In the genomic region with DNA sequence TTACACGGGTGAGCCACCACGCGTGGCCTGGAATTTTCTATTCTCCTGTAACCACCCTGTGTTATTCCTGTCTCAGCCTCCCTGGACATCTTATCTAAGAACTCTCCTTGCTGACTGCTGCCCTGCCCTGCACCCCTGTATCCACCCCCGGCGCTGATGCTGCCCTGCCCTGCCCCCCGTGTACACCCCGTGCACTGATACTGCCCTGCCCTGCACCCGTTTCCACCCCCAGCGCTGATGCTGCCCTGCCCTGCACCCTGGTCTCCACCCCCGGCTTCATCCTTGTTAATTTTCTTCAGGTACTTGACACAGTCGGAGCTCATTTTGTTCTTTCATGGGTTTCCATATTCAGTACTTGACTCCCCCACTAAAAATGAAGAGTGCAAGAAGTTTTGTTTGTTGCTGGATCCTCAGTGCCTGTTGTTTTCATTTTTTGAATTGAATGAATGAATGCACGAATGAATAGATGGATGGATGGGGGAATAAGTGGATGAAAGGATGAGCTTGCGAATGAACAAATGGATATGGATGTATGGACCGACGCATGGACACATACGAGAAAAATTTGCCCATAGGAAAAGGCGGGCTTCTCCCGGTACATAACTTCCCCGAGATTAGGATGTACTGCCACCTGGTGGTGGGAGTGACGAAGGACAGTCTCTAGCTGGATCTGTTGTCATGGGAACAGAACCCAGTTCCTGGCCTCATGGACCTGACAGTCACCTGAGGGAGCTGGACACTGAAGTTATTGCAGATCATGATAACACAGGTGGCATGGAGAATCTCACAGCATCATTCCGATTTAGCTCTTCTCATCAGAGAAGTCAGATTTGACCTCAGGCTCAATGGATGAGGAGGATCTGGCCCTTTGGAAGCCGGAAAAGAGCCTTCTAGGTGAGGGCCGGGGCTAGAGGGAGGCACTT, we compare ENCODE assay signal across 8 cellular contexts. TPM values are rescaled to one million over a fixed set of nuclear protein-coding genes. Genes with fewer than 3 reads are reported as not detected.
DNase-seq lines count a peak whose midpoint lies in the region; ATAC-seq, FAIRE-seq and TF ChIP-seq lines count a peak whose summit lies in the region.

No MANE protein-coding gene starts in this region.

- H3K4me3 ChIP-seq in osteoblast (ENCODE audit: insufficient read depth, low read length) (no peak overlapping the region), thyroid gland (replicated peaks in 1 of 3) (no peak overlapping the region)

- no peak for TF ChIP-seq POLR2A in thyroid gland (IDR thresholded peaks at IDR 0.05)

- POLR2A ChIA-PET in GM10248 (lab: Yijun Ruan, JAX) = no interaction called here

- intact Hi-C loops in thyroid gland (cut with DNase I) = loop anchor here (5.0 kb wide), 1 partner anchor 346 kb away; no protein-coding TSS in a partner anchor

- peak; percentile 90 for DNase-seq in GM10248 (ENCODE audit: extremely low spot score)
- DNase-seq in M059J (ENCODE audit: low read depth) = peak; percentile 77
- peak; percentile 82 for DNase-seq in SK-MEL-5 (ENCODE audit: low read depth, low spot score)
- peak; percentile 55 for DNase-seq in activated gamma-delta T cell treated with anti-CD3 and anti-CD28 coated beads, Interleukin-2, amount 50 U/mL, for 16 hours (ENCODE audit: low read depth)
- peak; percentile 59 to 90 for DNase-seq in frontal cortex (ENCODE audit: low spot score in 2 of 2)
- peak; percentile 98 for DNase-seq in osteoblast (ENCODE audit: insufficient read length, low spot score, missing footprints)
- DNase-seq in thyroid gland = peak; percentile 69 to 73

- H3K9me3 ChIP-seq in osteoblast (ENCODE audit: low read depth, low read length) = peaks cover 4% of the 10 kb centered on the region
- no peaks in the 10 kb centered on the region for H3K9me3 ChIP-seq in thyroid gland

- WGBS in thyroid gland, 2 donors = 43 to 45% methylated on average over 23 of the region's 23 CpGs

- no peaks in the 10 kb centered on the region for H3K27me3 ChIP-seq in osteoblast (ENCODE audit: insufficient read depth, low read length)
- H3K27me3 ChIP-seq in thyroid gland = no peaks in the 10 kb centered on the region

- CTCF ChIA-PET in GM10248 (lab: Yijun Ruan, JAX) = interaction anchor here (0.6 to 3.9 kb wide), 32 partner anchors 9 to 535 kb away, joined by 3 to 34 read pairs (median 4); a partner anchor contains a TSS

- no peak for FAIRE-seq in frontal cortex (lab: Jason Lieb, UNC)

- in situ Hi-C loops in SK-MEL-5 (cut with HindIII; ENCODE audit: low pct_unique_long_range_greater_than_20kb, low sequenced_read_pairs) = no loop called here

- no peaks in the 10 kb centered on the region for H3K36me3 ChIP-seq in osteoblast (ENCODE audit: insufficient read depth, low read length)
- H3K36me3 ChIP-seq in thyroid gland = no peaks in the 10 kb centered on the region

- H4K20me1 ChIP-seq in osteoblast (ENCODE audit: insufficient read depth, low read length) = no peaks in the 10 kb centered on the region

- H3K4me2 ChIP-seq in osteoblast (ENCODE audit: insufficient read depth, low read length) = peak overlapping the region; percentile 78

- ATAC-seq in GM19463 (IDR thresholded peaks at IDR 0.05; ENCODE audit: unreplicated experiment) = no peak

- H3K4me1 ChIP-seq in osteoblast (ENCODE audit: insufficient read depth, low read length) (no peaks in the 10 kb centered on the region), thyroid gland (no peaks in the 10 kb centered on the region)

- no peaks in the 10 kb centered on the region for H3K79me2 ChIP-seq in osteoblast (ENCODE audit: insufficient read depth, low read length)

- peak overlapping the region; percentile 45 for H2AFZ ChIP-seq in osteoblast (ENCODE audit: low read length)

- TF ChIP-seq CTCF in GM10248 (IDR thresholded peaks at IDR 0.05; ENCODE audit: control extremely low read depth, extremely low read depth, low read depth, missing control alignments) (peak; percentile 76), osteoblast (IDR thresholded peaks at IDR 0.05; ENCODE audit: extremely low read depth, low read depth, low read length) (peak; percentile 98), thyroid gland (IDR thresholded peaks at IDR 0.05) (peak; percentile 87 to 99 (median 93))

- H3K27ac ChIP-seq in osteoblast (ENCODE audit: low read depth, low read length) (no peak overlapping the region), thyroid gland (no peak overlapping the region)

RNA-seq across cellular contexts. Expression of a gene that starts 14.9 kb away (rescaled TPM):
- not detected in 2 replicates for total RNA-seq in M059J (2014; rRNA removed; shearing (Covaris generic))
- total RNA-seq in SK-MEL-5 (2014; rRNA removed; shearing (Covaris generic)) = not detected in 2 replicates
- not detected in 2 replicates for polyA plus RNA-seq in SK-MEL-5 (2015; cell fraction: cytosol; rRNA removed)
- not detected in 2 replicates for polyA plus RNA-seq in SK-MEL-5 (2015; cell fraction: nucleus; rRNA removed)
- total RNA-seq in frontal cortex (not detected), osteoblast (not detected in 2 replicates), thyroid gland (not detected)

RNA-seq across cellular contexts. Expression of a gene that starts 40.8 kb away (rescaled TPM):
- total RNA-seq in M059J (2014; rRNA removed; shearing (Covaris generic)) = 47.3 and 51.5 TPM in 2 replicates
- not detected in 2 replicates for total RNA-seq in SK-MEL-5 (2014; rRNA removed; shearing (Covaris generic))
- not detected in 2 replicates for polyA plus RNA-seq in SK-MEL-5 (2015; cell fraction: cytosol; rRNA removed)
- polyA plus RNA-seq in SK-MEL-5 (2015; cell fraction: nucleus; rRNA removed) = not detected in 2 replicates
- 13.0 TPM for total RNA-seq in frontal cortex
- total RNA-seq in osteoblast = 161 and 172 TPM in 2 replicates
- total RNA-seq in thyroid gland = 100 to 1,000 TPM; 181 to 304 (median 268) TPM

RNA-seq across cellular contexts. Expression of a gene that starts 57.1 kb away (rescaled TPM):
- total RNA-seq in M059J (2014; rRNA removed; shearing (Covaris generic)) = not detected in 2 replicates
- total RNA-seq in SK-MEL-5 (2014; rRNA removed; shearing (Covaris generic)) = not detected in 2 replicates
- not detected in 2 replicates for polyA plus RNA-seq in SK-MEL-5 (2015; cell fraction: cytosol; rRNA removed)
- polyA plus RNA-seq in SK-MEL-5 (2015; cell fraction: nucleus; rRNA removed) = not detected in 2 replicates
- total RNA-seq in frontal cortex = not detected
- not detected in 2 replicates for total RNA-seq in osteoblast
- total RNA-seq in thyroid gland = not detected

Comparison
In these comparisons a context has a peak if more than half of its experiments do, and no peak if none do; other contexts are left out.
1. RNA of a gene that starts 40.8 kb away (total RNA-seq): 181 to 304 TPM in thyroid gland, 161 to 172 TPM in osteoblast, 47.3 to 51.5 TPM in M059J and 13.0 TPM in frontal cortex (single experiment); not detected in SK-MEL-5; every median in the first group is over 10 times any median in the second.
2. Peak in every context shown above with its lines, with median percentiles within 50 percentile points of each other: DNase-seq and CTCF ChIP-seq.